Comparison of ENCODE assay signal across 14 cellular contexts in the genomic region with DNA sequence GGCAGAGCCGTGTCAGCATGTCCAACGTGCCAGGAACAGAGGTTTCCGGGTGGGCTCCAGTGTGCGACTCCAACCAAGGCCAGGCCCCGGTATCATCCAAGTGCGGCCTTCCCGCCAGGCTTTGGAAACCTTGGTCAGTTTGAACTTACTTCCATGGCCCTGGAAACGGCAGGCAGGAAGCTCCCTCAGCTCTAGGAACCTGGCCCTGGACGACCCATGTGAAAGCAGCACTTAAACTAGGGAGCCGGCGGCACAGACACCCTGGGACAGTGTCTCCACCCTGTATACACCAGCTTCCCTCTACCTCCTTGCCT.
DNase-seq lines count a peak whose midpoint lies in the region; ATAC-seq, FAIRE-seq and TF ChIP-seq lines count a peak whose summit lies in the region.
"Had no signal": no experiment of that assay in that cellular context is flagged by ENCODE, and none has a peak within 500 bp of the region (broad histone marks: within the 10 kb centered on the region; RNA-seq: fewer than 3 reads in every experiment).

No MANE protein-coding gene starts in this region.

- peaks cover 26% of the 10 kb centered on the region; the same call in 1 of the 2 replicates for H3K36me3 ChIP-seq in ACC112 (ENCODE audit: insufficient read depth, low read length)
- peaks cover 0 to 88% of the 10 kb centered on the region in 2 donors for H3K36me3 ChIP-seq in gastroesophageal sphincter
- peaks cover 0 to 86% of the 10 kb centered on the region in 2 donors for H3K36me3 ChIP-seq in gastrocnemius medialis

- peak overlapping the region; percentile 76 for H3K27ac Mint-ChIP-seq in activated B cell treated with CpG ODN at 0.5 μM for 24 hours
- H3K27ac Mint-ChIP-seq in activated CD8-positive, alpha-beta memory T cell treated with anti-CD3 and anti-CD28 coated beads, Interleukin-2, amount 10 ng/mL, durations not matched to agents 7 days and 5 days = no peak overlapping the region
- H3K27ac Mint-ChIP-seq in mesothelial cell of epicardium = no peak overlapping the region

- TF ChIP-seq POLR2A in gastroesophageal sphincter (IDR thresholded peaks at IDR 0.05) (no peak), gastrocnemius medialis (IDR thresholded peaks at IDR 0.05) (no peak)

- H3K9me3 ChIP-seq in gastroesophageal sphincter (no peaks in the 10 kb centered on the region), gastrocnemius medialis (no peaks in the 10 kb centered on the region)
- H3K9me3 ChIP-seq: BLaER1 treated with 17β-estradiol and CSF1 and Interleukin-3, amounts not matched to agents 10 nM and 100 nM had no signal

- intact Hi-C loops in activated B cell treated with CpG ODN at 0.5 μM for 24 hours (cut with micrococcal nuclease) = no loop called here
- intact Hi-C loops in gastrocnemius medialis (cut with DNase I; ENCODE audit: low total_unique reads) = no loop called here

- CTCF ChIA-PET in activated B cell treated with CpG ODN at 0.5 μM for 24 hours (lab: Charles Lee) = no interaction called here
- CTCF ChIA-PET in activated CD8-positive, alpha-beta memory T cell treated with anti-CD3 and anti-CD28 coated beads, Interleukin-2, amount 10 ng/mL, durations not matched to agents 7 days and 5 days (lab: Charles Lee) = interaction anchor here (0.8 to 1.6 kb wide), 4 partner anchors 9 to 24 kb away, joined by 3 to 6 read pairs (median 4); no protein-coding TSS in a partner anchor

- no peaks in the 10 kb centered on the region for H3K9me3 Mint-ChIP-seq in activated B cell treated with CpG ODN at 0.5 μM for 24 hours
- H3K9me3 Mint-ChIP-seq in activated CD8-positive, alpha-beta memory T cell treated with anti-CD3 and anti-CD28 coated beads, Interleukin-2, amount 10 ng/mL, durations not matched to agents 7 days and 5 days (ENCODE audit: low read depth) = no peaks in the 10 kb centered on the region
- no peaks in the 10 kb centered on the region for H3K9me3 Mint-ChIP-seq in mesothelial cell of epicardium

- H2AFZ ChIP-seq in ACC112 (ENCODE audit: low read length, unreplicated experiment) = no peak overlapping the region

- no peak overlapping the region for H3K4me3 Mint-ChIP-seq in activated B cell treated with CpG ODN at 0.5 μM for 24 hours
- H3K4me3 Mint-ChIP-seq in activated CD8-positive, alpha-beta memory T cell treated with anti-CD3 and anti-CD28 coated beads, Interleukin-2, amount 10 ng/mL, durations not matched to agents 7 days and 5 days = no peak overlapping the region
- H3K4me3 Mint-ChIP-seq in mesothelial cell of epicardium = no peak overlapping the region

- POLR2A ChIA-PET in activated B cell treated with CpG ODN at 0.5 μM for 24 hours (lab: Charles Lee) = interaction anchor here (1.2 kb wide), 1 partner anchor 9 kb away, joined by 3 read pairs; no protein-coding TSS in a partner anchor

- peaks cover 93% of the 10 kb centered on the region for H3K36me3 Mint-ChIP-seq in activated B cell treated with CpG ODN at 0.5 μM for 24 hours (ENCODE audit: low read depth)
- H3K36me3 Mint-ChIP-seq in activated CD8-positive, alpha-beta memory T cell treated with anti-CD3 and anti-CD28 coated beads, Interleukin-2, amount 10 ng/mL, durations not matched to agents 7 days and 5 days = peaks cover 77% of the 10 kb centered on the region
- peaks cover 41% of the 10 kb centered on the region for H3K36me3 Mint-ChIP-seq in mesothelial cell of epicardium

- H3K27me3 ChIP-seq in ACC112 (ENCODE audit: insufficient read depth, low read length) = no peaks in the 10 kb centered on the region
- no peaks in the 10 kb centered on the region for H3K27me3 ChIP-seq in gastroesophageal sphincter
- H3K27me3 ChIP-seq in gastrocnemius medialis = no peaks in the 10 kb centered on the region
- H3K27me3 ChIP-seq: BLaER1 treated with 17β-estradiol and CSF1 and Interleukin-3, amounts not matched to agents 10 nM and 100 nM had no signal

- WGBS in gastroesophageal sphincter (ENCODE audit: low coverage in 1 of 2), 2 donors = 57 to 60% methylated on average over 1 to 3 of the region's 11 CpGs

- peaks cover 7% of the 10 kb centered on the region for H3K4me1 Mint-ChIP-seq in activated B cell treated with CpG ODN at 0.5 μM for 24 hours
- H3K4me1 Mint-ChIP-seq in activated CD8-positive, alpha-beta memory T cell treated with anti-CD3 and anti-CD28 coated beads, Interleukin-2, amount 10 ng/mL, durations not matched to agents 7 days and 5 days = peaks cover 18% of the 10 kb centered on the region
- H3K4me1 Mint-ChIP-seq in mesothelial cell of epicardium = peaks cover 24% of the 10 kb centered on the region

- DNase-seq in activated B cell treated with CpG ODN at 0.5 μM for 24 hours (no peak), gastrocnemius medialis (no peak), GM19239 (ENCODE audit: insufficient read length, low spot score) (no peak), 8988T (no peak), mesothelial cell of epicardium (ENCODE audit: low spot score in 2 of 2, unreplicated experiment in 2 of 2) (no peak)
- no peak for DNase-seq in activated CD8-positive, alpha-beta memory T cell treated with anti-CD3 and anti-CD28 coated beads, Interleukin-2, amount 10 ng/mL, durations not matched to agents 7 days and 5 days
- DNase-seq: central memory CD4-positive, alpha-beta T cell; foreskin fibroblast; NCI-H146; WERI-Rb-1 had no signal

- in situ Hi-C loops in gastrocnemius medialis (cut with MboI; ENCODE audit: low sequenced_read_pairs in 4 of 4) = no loop called here

- ATAC-seq in activated B cell treated with CpG ODN at 0.5 μM for 24 hours (ENCODE audit: low read depth) (no peak), gastroesophageal sphincter (no peak), gastrocnemius medialis (no peak)
- no peak for ATAC-seq in activated CD8-positive, alpha-beta memory T cell treated with anti-CD3 and anti-CD28 coated beads, Interleukin-2, amount 10 ng/mL, durations not matched to agents 7 days and 5 days
- ATAC-seq: HCT116 had no signal

- H3K27me3 Mint-ChIP-seq in activated B cell treated with CpG ODN at 0.5 μM for 24 hours = no peaks in the 10 kb centered on the region
- no peaks in the 10 kb centered on the region for H3K27me3 Mint-ChIP-seq in activated CD8-positive, alpha-beta memory T cell treated with anti-CD3 and anti-CD28 coated beads, Interleukin-2, amount 10 ng/mL, durations not matched to agents 7 days and 5 days
- no peaks in the 10 kb centered on the region for H3K27me3 Mint-ChIP-seq in mesothelial cell of epicardium (ENCODE audit: low read depth)

- H3K4me1 ChIP-seq in ACC112 (ENCODE audit: control insufficient read depth, insufficient read depth, low read length, unreplicated experiment) (peaks cover 35% of the 10 kb centered on the region), gastroesophageal sphincter (peaks cover 23 to 100% (median 44%) of the 10 kb centered on the region in 3 donors), gastrocnemius medialis (peaks cover 40 to 51% of the 10 kb centered on the region in 2 donors)

- H3K27ac ChIP-seq in ACC112 (ENCODE audit: low read depth, low read length) = peak overlapping the region; percentile 100
- peak overlapping the region; percentile 99 to 100 (median 100) for H3K27ac ChIP-seq in gastroesophageal sphincter
- H3K27ac ChIP-seq in gastrocnemius medialis = peak overlapping the region; percentile 82 to 84 (median 84)
- H3K27ac ChIP-seq: WERI-Rb-1 had no signal

- H3K4me3 ChIP-seq in ACC112 (ENCODE audit: low read depth, low read length) = no peak overlapping the region
- H3K4me3 ChIP-seq in gastroesophageal sphincter = no peak overlapping the region
- no peak overlapping the region for H3K4me3 ChIP-seq in gastrocnemius medialis
- H3K4me3 ChIP-seq: BLaER1 treated with 17β-estradiol and CSF1 and Interleukin-3, amounts not matched to agents 10 nM and 100 nM had no signal

- FAIRE-seq in GM19239 (lab: Jason Lieb, UNC) = no peak

- TF ChIP-seq CTCF in activated B cell treated with CpG ODN at 0.5 μM for 24 hours (IDR thresholded peaks at IDR 0.05) = no peak
- TF ChIP-seq CTCF in gastroesophageal sphincter (IDR thresholded peaks at IDR 0.05) = no peak
- TF ChIP-seq CTCF in gastrocnemius medialis (IDR thresholded peaks at IDR 0.05 in 4 of 5, conservative IDR thresholded peaks at IDR 0.05 in 1 of 5) = no peak
- no peak for TF ChIP-seq CTCF in mesothelial cell of epicardium (IDR thresholded peaks at IDR 0.05; ENCODE audit: unreplicated experiment)

- no peak for TF ChIP-seq EP300 in gastroesophageal sphincter (IDR thresholded peaks at IDR 0.05)

- H3K79me2 ChIP-seq in ACC112 (ENCODE audit: control insufficient read depth, insufficient read depth, low read length, unreplicated experiment) = peaks cover 59% of the 10 kb centered on the region
